17 cellular contexts compared by ENCODE assay signal in the genomic region with DNA sequence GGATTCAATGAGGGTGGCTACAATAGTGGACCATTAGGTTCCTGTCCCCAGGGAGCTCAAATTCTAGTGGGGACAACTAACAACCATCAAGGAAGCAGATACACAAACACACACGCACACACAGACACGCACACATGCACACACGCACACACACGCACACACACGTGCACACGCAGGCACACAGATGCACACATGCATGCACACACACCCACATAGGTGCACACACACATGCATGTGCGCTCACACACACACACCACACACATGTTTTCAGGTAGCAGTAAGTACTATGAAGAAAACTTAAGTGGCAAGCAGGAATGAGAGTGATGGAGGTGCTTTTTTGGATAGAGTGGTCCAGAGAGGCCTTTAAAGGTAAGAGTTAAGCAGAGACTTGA. TPM values are rescaled to one million over a fixed set of nuclear protein-coding genes. Genes with fewer than 3 reads are reported as not detected.
"Had no signal": no experiment of that assay in that cellular context is flagged by ENCODE, and none has a peak within 500 bp of the region (broad histone marks: within the 10 kb centered on the region; RNA-seq: fewer than 3 reads in every experiment).

No MANE protein-coding gene starts in this region.

- H3K4me1 ChIP-seq: breast epithelium had no signal

- H3K4me1 Mint-ChIP-seq: activated naive CD8-positive, alpha-beta T cell treated with anti-CD3 and anti-CD28 coated beads, Interleukin-2, amount 10 ng/mL, durations not matched to agents 7 days and 5 days had no signal

- H3K9me3 ChIP-seq: breast epithelium, tibial nerve had no signal

- H3K4me2 ChIP-seq: hepatocyte, smooth muscle cell had no signal

- H3K9me3 Mint-ChIP-seq: activated naive CD8-positive, alpha-beta T cell treated with anti-CD3 and anti-CD28 coated beads, Interleukin-2, amount 10 ng/mL, durations not matched to agents 7 days and 5 days; activated T-cell treated with anti-CD3 and anti-CD28 coated beads, Interleukin-2, amount 50 U/mL, for 72 hours; stimulated activated effector memory CD8-positive, alpha-beta T cell treated with anti-CD3 and anti-CD28 coated beads, Interleukin-12 subunit alpha, Interleukin-12 subunit beta, amount 100 ng/mL, for 72 hours had no signal

- H3K36me3 ChIP-seq: breast epithelium, tibial nerve had no signal

- H3K4me3 Mint-ChIP-seq: activated naive CD8-positive, alpha-beta T cell treated with anti-CD3 and anti-CD28 coated beads, Interleukin-2, amount 10 ng/mL, durations not matched to agents 7 days and 5 days; activated T-cell treated with anti-CD3 and anti-CD28 coated beads, Interleukin-2, amount 50 U/mL, for 72 hours; stimulated activated effector memory CD8-positive, alpha-beta T cell treated with anti-CD3 and anti-CD28 coated beads, Interleukin-12 subunit alpha, Interleukin-12 subunit beta, amount 100 ng/mL, for 72 hours had no signal

- ATAC-seq: activated T-cell treated with anti-CD3 and anti-CD28 coated beads, Interleukin-2, amount 50 U/mL, for 72 hours; right cardiac atrium; stimulated activated effector memory CD8-positive, alpha-beta T cell treated with anti-CD3 and anti-CD28 coated beads, Interleukin-12 subunit alpha, Interleukin-12 subunit beta, amount 100 ng/mL, for 72 hours had no signal

- H3K27ac ChIP-seq: breast epithelium, hepatocyte, tibial nerve had no signal

- DNase-seq: activated CD4-positive, alpha-beta T cell treated with anti-CD3 and anti-CD28 coated beads for 1 hour; activated CD4-positive, alpha-beta T cell treated with anti-CD3 and anti-CD28 coated beads, Interleukin-2, amount 50 U/mL, for 48 hours; activated CD8-positive, alpha-beta memory T cell treated with anti-CD3 and anti-CD28 coated beads, Interleukin-2, amount 50 U/mL, for 4 hours; activated gamma-delta T cell treated with Interleukin-2 at 50 U/mL for 16 hours; activated naive CD8-positive, alpha-beta T cell treated with anti-CD3 and anti-CD28 coated beads, Interleukin-2, amount 10 ng/mL, durations not matched to agents 7 days and 5 days; activated T-cell treated with anti-CD3 and anti-CD28 coated beads, Interleukin-2, amount 50 U/mL, for 72 hours; aorta; right cardiac atrium; SW 1271 had no signal

- H3K4me3 ChIP-seq: breast epithelium, hepatocyte, smooth muscle cell, tibial nerve had no signal

- H3K27ac Mint-ChIP-seq: activated naive CD8-positive, alpha-beta T cell treated with anti-CD3 and anti-CD28 coated beads, Interleukin-2, amount 10 ng/mL, durations not matched to agents 7 days and 5 days; activated T-cell treated with anti-CD3 and anti-CD28 coated beads, Interleukin-2, amount 50 U/mL, for 72 hours; progenitor cell of endocrine pancreas; stimulated activated effector memory CD8-positive, alpha-beta T cell treated with anti-CD3 and anti-CD28 coated beads, Interleukin-12 subunit alpha, Interleukin-12 subunit beta, amount 100 ng/mL, for 72 hours had no signal

- H3K36me3 Mint-ChIP-seq: activated naive CD8-positive, alpha-beta T cell treated with anti-CD3 and anti-CD28 coated beads, Interleukin-2, amount 10 ng/mL, durations not matched to agents 7 days and 5 days; stimulated activated effector memory CD8-positive, alpha-beta T cell treated with anti-CD3 and anti-CD28 coated beads, Interleukin-12 subunit alpha, Interleukin-12 subunit beta, amount 100 ng/mL, for 72 hours had no signal

- H2AFZ ChIP-seq: hepatocyte had no signal

- H3K79me2 ChIP-seq: hepatocyte had no signal

- H3K27me3 ChIP-seq: breast epithelium, hepatocyte, tibial nerve had no signal

RNA-seq across cellular contexts. Expression of gene SIRPB2, which starts 18.0 kb away (rescaled TPM):
- total RNA-seq: activated naive CD8-positive, alpha-beta T cell treated with anti-CD3 and anti-CD28 coated beads, Interleukin-2, amount 10 ng/mL, durations not matched to agents 7 days and 5 days; activated T-cell treated with anti-CD3 and anti-CD28 coated beads, Interleukin-2, amount 50 U/mL, for 72 hours; chondrocyte; hepatocyte; kidney epithelial cell; progenitor cell of endocrine pancreas; smooth muscle cell had no signal
- polyA plus RNA-seq: hepatocyte, smooth muscle cell had no signal
